8 cellular contexts compared by ENCODE assay signal in genomic region chr6:111480988-111481830, GRCh38. TPM values are rescaled to one million over a fixed set of nuclear protein-coding genes. Genes with fewer than 3 reads are reported as not detected.
DNase-seq lines count a peak whose midpoint lies in the region; ATAC-seq and TF ChIP-seq lines count a peak whose summit lies in the region.

No MANE protein-coding gene starts in this region.

- TF ChIP-seq CTCF in WERI-Rb-1 (IDR thresholded peaks at IDR 0.05; ENCODE audit: low read depth, low read length): no peak
- TF ChIP-seq CTCF in spleen (IDR thresholded peaks at IDR 0.05 in 8 of 11, conservative IDR thresholded peaks at IDR 0.05 in 3 of 11): no peak

- peaks cover 87% of the 10 kb centered on the region for H3K79me2 ChIP-seq in ACC112 (ENCODE audit: control insufficient read depth, insufficient read depth, low read length, unreplicated experiment)

- H3K9me3 ChIP-seq in WERI-Rb-1 (ENCODE audit: severe bottlenecking) (no peaks in the 10 kb centered on the region), right cardiac atrium (ENCODE audit: control insufficient read depth, low read length) (no peaks in the 10 kb centered on the region), spleen (no peaks in the 10 kb centered on the region)

- H2AFZ ChIP-seq in ACC112 (ENCODE audit: low read length, unreplicated experiment): peak overlapping the region; percentile 20

- H3K27ac ChIP-seq in ACC112 (ENCODE audit: low read depth, low read length) (peak overlapping the region; percentile 98), WERI-Rb-1 (peak overlapping the region; percentile 99), right cardiac atrium (ENCODE audit: low read length) (no peak overlapping the region), spleen (peak overlapping the region in 7 of 8 donors; percentile 99 to 100 (median 99))

- intact Hi-C loops in right cardiac atrium (cut with DNase I) (loop anchor here in 2 of 4 donors (5.0 to 10.0 kb wide), 2 partner anchors 121 to 124 kb away; partner anchors contain the start of gene TRAF3IP2 (in 1 of the 2)), spleen (cut with DNase I; ENCODE audit: low total_unique reads) (loop anchor here (5.0 kb wide), 1 partner anchor 224 kb away; a partner anchor contains a TSS)

- H3K4me1 ChIP-seq in ACC112 (ENCODE audit: control insufficient read depth, insufficient read depth, low read length, unreplicated experiment) (peaks cover 40% of the 10 kb centered on the region), right cardiac atrium (ENCODE audit: control insufficient read depth, insufficient read depth, low read length) (peaks cover 2% of the 10 kb centered on the region), spleen (peaks cover 33 to 75% (median 56%) of the 10 kb centered on the region in 6 donors)

- no peaks in the 10 kb centered on the region for H3K27me3 ChIP-seq in ACC112 (ENCODE audit: insufficient read depth, low read length)
- H3K27me3 ChIP-seq in H7 (ENCODE audit: control insufficient read depth, insufficient read depth, low read length): peaks cover 52% of the 10 kb centered on the region
- H3K27me3 ChIP-seq in WERI-Rb-1 (ENCODE audit: insufficient read depth, low read depth, severe bottlenecking): no peaks in the 10 kb centered on the region
- H3K27me3 ChIP-seq in right cardiac atrium (ENCODE audit: control insufficient read depth, insufficient read depth): no peaks in the 10 kb centered on the region
- H3K27me3 ChIP-seq in spleen (replicated peaks in 1 of 7): no peaks in the 10 kb centered on the region

- TF ChIP-seq POLR2A in spleen (IDR thresholded peaks at IDR 0.05): no peak

- no peaks in the 10 kb centered on the region for H3K36me3 ChIP-seq in ACC112 (ENCODE audit: insufficient read depth, low read length)
- H3K36me3 ChIP-seq in H7 (replicated peaks; ENCODE audit: control insufficient read depth, insufficient read depth, low read length): no peaks in the 10 kb centered on the region
- peaks cover under 1% of the 10 kb centered on the region for H3K36me3 ChIP-seq in WERI-Rb-1
- no peaks in the 10 kb centered on the region for H3K36me3 ChIP-seq in spleen

- 45% methylated on average over 6 of the region's 6 CpGs for WGBS in right cardiac atrium
- 62 to 73% (median 65%) methylated on average over 6 of the region's 6 CpGs for WGBS in spleen, 5 donors

- DNase-seq in H7 (no peak), WERI-Rb-1 (no peak), right cardiac atrium (no peak), spleen (no peak)
- DNase-seq in activated CD4-positive, alpha-beta T cell treated with anti-CD3 and anti-CD28 coated beads for 48 hours: no peak

- ATAC-seq in right cardiac atrium (no peak), HG03139 (IDR thresholded peaks at IDR 0.05; ENCODE audit: unreplicated experiment) (no peak), HG03135 (IDR thresholded peaks at IDR 0.05; ENCODE audit: unreplicated experiment) (no peak)

- H3K4me3 ChIP-seq in ACC112 (ENCODE audit: low read depth, low read length) (peak overlapping the region; percentile 83), H7 (ENCODE audit: insufficient read depth, low read depth, low read length) (0 out of 2 replicates have a peak overlapping the region, but pooled peaks have one; percentile 4), WERI-Rb-1 (ENCODE audit: low read depth, low read length) (peak overlapping the region; percentile 96), right cardiac atrium (ENCODE audit: low read length) (peak overlapping the region; percentile 93), spleen (peak overlapping the region; percentile 76 to 94 (median 90))

RNA-seq across cellular contexts. Expression of gene REV3L, which starts 1.8 kb away (rescaled TPM):
- total RNA-seq in H7 (2014; rRNA removed; shearing (Covaris generic)): 2.1 and 5.2 TPM in 2 replicates
- 10 to 100 TPM; 19.8 to 30.1 (median 27.8) TPM for total RNA-seq in right cardiac atrium
- polyA plus RNA-seq in right cardiac atrium: 8.2 TPM
- total RNA-seq in spleen: 10 to 100 TPM; 20.2 to 60.9 (median 37.0) TPM
- polyA plus RNA-seq in spleen: 1 to 10 TPM; 7.7 to 9.2 (median 8.4) TPM

Comparison
In these comparisons a context has a peak if more than half of its experiments do, and no peak if none do; other contexts are left out.
1. H3K4me3 ChIP-seq: peak in every context shown above with its lines; median percentile 96 in WERI-Rb-1; 93 in right cardiac atrium; 90 in spleen; 83 in ACC112; 4 in H7.